23 cellular contexts compared by ENCODE assay signal in the genomic region with DNA sequence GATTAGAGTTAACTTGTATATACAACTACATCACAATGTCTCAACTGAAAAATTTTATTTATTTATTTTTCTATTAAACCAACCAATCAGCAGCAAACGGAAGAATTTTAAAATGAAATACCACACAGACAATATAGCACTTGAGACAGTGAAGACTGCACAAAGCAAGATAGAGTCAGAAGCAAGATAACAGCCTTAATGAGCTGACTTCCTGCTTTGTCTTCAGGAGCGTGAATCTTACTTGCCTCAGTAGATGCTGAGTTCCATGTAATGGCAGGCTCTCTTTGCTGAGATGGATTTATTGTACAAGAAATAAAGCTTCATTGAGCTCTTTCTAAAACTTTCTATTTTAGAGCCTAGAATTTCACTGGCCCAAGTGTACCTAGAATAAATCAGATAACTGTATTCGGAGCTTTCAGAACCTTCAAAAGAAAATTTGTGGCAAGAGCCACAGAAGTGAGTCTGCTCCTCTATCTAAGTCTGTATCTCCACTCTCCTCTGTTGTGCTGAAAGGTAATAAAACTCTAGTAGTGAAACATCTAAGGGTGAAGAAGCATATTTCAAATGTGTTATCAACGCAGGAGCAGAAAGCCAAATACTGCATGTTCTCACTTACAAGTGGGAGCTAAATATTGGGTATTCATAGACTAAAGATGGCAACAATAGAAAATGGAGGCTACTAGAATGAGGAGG.
"Had no signal": no experiment of that assay in that cellular context is flagged by ENCODE, and none has a peak within 500 bp of the region (broad histone marks: within the 10 kb centered on the region; RNA-seq: fewer than 3 reads in every experiment).

No MANE protein-coding gene starts in this region.

- ATAC-seq: activated CD8-positive, alpha-beta T cell treated with anti-CD3 and anti-CD28 coated beads, Interleukin-2, amount 10 ng/mL, durations not matched to agents 7 days and 5 days; left colon; lower lobe of right lung; stimulated activated naive B cell treated with anti-CD40 and anti-IgM and Interleukin-4, amounts not matched to agents 10 μg/mL and 1 μg/mL and 100 μg/mL, for 72 hours had no signal

- DNase-seq: activated CD4-positive, alpha-beta T cell treated with anti-CD3 and anti-CD28 coated beads for 48 hours; activated CD8-positive, alpha-beta T cell treated with anti-CD3 and anti-CD28 coated beads, Interleukin-2, amount 10 ng/mL, durations not matched to agents 7 days and 5 days; activated effector memory CD4-positive, alpha-beta T cell treated with Interleukin-2 at 50 U/mL for 16 hours; activated naive CD8-positive, alpha-beta T cell treated with anti-CD3 and anti-CD28 coated beads, Interleukin-2, amount 10 ng/mL, durations not matched to agents 7 days and 5 days; activated T-cell treated with anti-CD3 and anti-CD28 coated beads, Interleukin-2, amount 50 U/mL, for 4 hours; brain microvascular endothelial cell; central memory CD4-positive, alpha-beta T cell; colonic mucosa; foreskin melanocyte; glutamatergic neuron; hippocampal formation; islet precursor cell; left colon; lower lobe of right lung; occipital lobe; posterior cingulate gyrus; retina; spleen; stimulated activated naive B cell treated with anti-CD40 and anti-IgM and Interleukin-4, amounts not matched to agents 10 μg/mL and 1 μg/mL and 100 μg/mL, for 72 hours; T1000; WERI-Rb-1 had no signal

- H3K9me3 ChIP-seq: colonic mucosa, lower lobe of right lung, spleen, thoracic aorta had no signal

- H3K36me3 Mint-ChIP-seq: activated naive CD8-positive, alpha-beta T cell treated with anti-CD3 and anti-CD28 coated beads, Interleukin-2, amount 10 ng/mL, durations not matched to agents 7 days and 5 days; stimulated activated naive B cell treated with anti-CD40 and anti-IgM and Interleukin-4, amounts not matched to agents 10 μg/mL and 1 μg/mL and 100 μg/mL, for 72 hours had no signal

- H3K27me3 ChIP-seq: brain microvascular endothelial cell, colonic mucosa, spleen had no signal

- H3K27ac ChIP-seq: brain microvascular endothelial cell, colonic mucosa, lower lobe of right lung, SK-N-MC, spleen, thoracic aorta, WERI-Rb-1 had no signal

- H3K27ac Mint-ChIP-seq: activated CD8-positive, alpha-beta T cell treated with anti-CD3 and anti-CD28 coated beads, Interleukin-2, amount 10 ng/mL, durations not matched to agents 7 days and 5 days; activated naive CD8-positive, alpha-beta T cell treated with anti-CD3 and anti-CD28 coated beads, Interleukin-2, amount 10 ng/mL, durations not matched to agents 7 days and 5 days; stimulated activated naive B cell treated with anti-CD40 and anti-IgM and Interleukin-4, amounts not matched to agents 10 μg/mL and 1 μg/mL and 100 μg/mL, for 72 hours had no signal

- H3K4me3 ChIP-seq: colonic mucosa, lower lobe of right lung, SK-N-MC, spleen, thoracic aorta had no signal

- H3K9me3 Mint-ChIP-seq: activated naive CD8-positive, alpha-beta T cell treated with anti-CD3 and anti-CD28 coated beads, Interleukin-2, amount 10 ng/mL, durations not matched to agents 7 days and 5 days; activated T-cell treated with anti-CD3 and anti-CD28 coated beads, Interleukin-2, amount 50 U/mL, for 4 hours; stimulated activated naive B cell treated with anti-CD40 and anti-IgM and Interleukin-4, amounts not matched to agents 10 μg/mL and 1 μg/mL and 100 μg/mL, for 72 hours had no signal

- H3K36me3 ChIP-seq: brain microvascular endothelial cell, colonic mucosa, lower lobe of right lung, spleen, thoracic aorta, WERI-Rb-1 had no signal

- H3K27me3 Mint-ChIP-seq: activated naive CD8-positive, alpha-beta T cell treated with anti-CD3 and anti-CD28 coated beads, Interleukin-2, amount 10 ng/mL, durations not matched to agents 7 days and 5 days; stimulated activated naive B cell treated with anti-CD40 and anti-IgM and Interleukin-4, amounts not matched to agents 10 μg/mL and 1 μg/mL and 100 μg/mL, for 72 hours had no signal

- H3K4me3 Mint-ChIP-seq: activated CD8-positive, alpha-beta T cell treated with anti-CD3 and anti-CD28 coated beads, Interleukin-2, amount 10 ng/mL, durations not matched to agents 7 days and 5 days; activated naive CD8-positive, alpha-beta T cell treated with anti-CD3 and anti-CD28 coated beads, Interleukin-2, amount 10 ng/mL, durations not matched to agents 7 days and 5 days; activated T-cell treated with anti-CD3 and anti-CD28 coated beads, Interleukin-2, amount 50 U/mL, for 4 hours; stimulated activated naive B cell treated with anti-CD40 and anti-IgM and Interleukin-4, amounts not matched to agents 10 μg/mL and 1 μg/mL and 100 μg/mL, for 72 hours had no signal

- H3K4me1 ChIP-seq: colonic mucosa, lower lobe of right lung had no signal
